In the genomic region with DNA sequence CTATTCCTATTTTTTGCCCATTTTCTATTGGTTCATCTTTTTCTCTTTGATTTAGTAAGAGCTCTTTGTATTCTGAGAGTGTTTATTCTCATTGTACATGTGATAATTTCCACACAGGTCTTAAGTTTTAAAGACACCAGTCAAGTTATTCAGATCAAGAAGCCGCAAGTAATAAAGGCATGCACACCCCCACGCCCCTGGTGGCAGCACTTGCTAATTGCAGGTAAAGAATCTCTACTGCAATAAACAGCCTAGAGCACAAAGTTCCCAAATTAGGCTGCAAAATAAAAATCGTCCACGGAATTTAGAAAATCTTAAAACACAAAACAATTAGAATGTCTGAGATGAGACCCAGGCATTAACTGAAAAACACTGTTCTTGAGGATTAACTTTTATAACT, we compare ENCODE assay signal across 9 cellular contexts. TPM values are rescaled to one million over a fixed set of nuclear protein-coding genes. Genes with fewer than 3 reads are reported as not detected.
DNase-seq lines count a peak whose midpoint lies in the region; ATAC-seq and TF ChIP-seq lines count a peak whose summit lies in the region.
"Had no signal": no experiment of that assay in that cellular context is flagged by ENCODE, and none has a peak within 500 bp of the region (broad histone marks: within the 10 kb centered on the region; RNA-seq: fewer than 3 reads in every experiment).

No MANE protein-coding gene starts in this region.

- ATAC-seq in GM21529 (IDR thresholded peaks at IDR 0.05; ENCODE audit: unreplicated experiment), result no peak
- no peak for ATAC-seq in HG03196 (IDR thresholded peaks at IDR 0.05; ENCODE audit: unreplicated experiment)
- ATAC-seq: naive thymus-derived CD8-positive, alpha-beta T cell had no signal

- H3K4me1 ChIP-seq in A673 (ENCODE audit: insufficient read depth, low read length, poor library complexity, severe bottlenecking), result no peaks in the 10 kb centered on the region

- H3K27me3 ChIP-seq in A673 (replicated peaks; ENCODE audit: insufficient read depth, low read depth, low read length, poor library complexity), result no peaks in the 10 kb centered on the region

- peaks cover 13% of the 10 kb centered on the region for H3K36me3 ChIP-seq in A673 (ENCODE audit: insufficient read depth, low read length, poor library complexity, severe bottlenecking)

- peaks cover 6% of the 10 kb centered on the region for H3K9me3 ChIP-seq in A673 (ENCODE audit: low read depth, low read length, poor library complexity, severe bottlenecking)

- no TSS peak for BruUV-seq in A673 (replicated peaks; lab: Mats Ljungman, UMichigan)

- POLR2A ChIA-PET in A673 (lab: Charles Lee; ENCODE audit: low non-redundant PET), result no interaction called here

- TF ChIP-seq CTCF in A673 (conservative IDR thresholded peaks at IDR 0.05; ENCODE audit: low read depth, low read length) (peak; percentile 61), GM12865 (IDR thresholded peaks at IDR 0.05; ENCODE audit: insufficient read depth, low read depth, low read length, missing control alignments) (peak; percentile 46)

- H3K4me3 ChIP-seq in A673 (ENCODE audit: low read depth, low read length, poor library complexity, severe bottlenecking) (no peak overlapping the region), GM12865 (ENCODE audit: low read depth, low read length) (no peak overlapping the region)

- DNase-seq in A673 (ENCODE audit: low spot score), result peak; percentile 21
- DNase-seq in GM12865 (ENCODE audit: low read depth), result peak; percentile 49
- DNase-seq in SKM-1 treated with dmso at 0.1 percent for 144 hours (lab: John Stamatoyannopoulos, UW; ENCODE audit: unreplicated experiment), result peak; percentile 55
- peak; percentile 60 for DNase-seq in germinal center (ENCODE audit: low spot score)
- no peak for DNase-seq in nucleus accumbens (lab: John Stamatoyannopoulos, UW)
- DNase-seq in substantia nigra (lab: John Stamatoyannopoulos, UW), result no peak

- H3K27ac ChIP-seq in A673 (ENCODE audit: low read depth, low read length, poor library complexity, severe bottlenecking), result no peak overlapping the region
- H3K27ac ChIP-seq in substantia nigra (ENCODE audit: low read depth, low read length, poor library complexity, severe bottlenecking), result no peak overlapping the region

- CTCF ChIA-PET in A673 (lab: Charles Lee), result no interaction called here

- intact Hi-C loops in A673 (cut with micrococcal nuclease; ENCODE audit: unreplicated experiment), result no loop called here

RNA-seq across cellular contexts. Expression of a gene that starts 45.2 kb away (rescaled TPM):
- total RNA-seq in A673 (2021), result 25.3 and 27.1 TPM in 2 replicates

Comparison
In these comparisons a context has a peak if more than half of its experiments do, and no peak if none do; other contexts are left out.
1. DNase-seq: peak in A673 (single experiment), GM12865 (single experiment), SKM-1 treated with dmso at 0.1 percent for 144 hours (single experiment) and germinal center (single experiment); none in nucleus accumbens (0 of 56) and substantia nigra (0 of 49).